ENCODE assay signal across 19 cellular contexts in the genomic region with DNA sequence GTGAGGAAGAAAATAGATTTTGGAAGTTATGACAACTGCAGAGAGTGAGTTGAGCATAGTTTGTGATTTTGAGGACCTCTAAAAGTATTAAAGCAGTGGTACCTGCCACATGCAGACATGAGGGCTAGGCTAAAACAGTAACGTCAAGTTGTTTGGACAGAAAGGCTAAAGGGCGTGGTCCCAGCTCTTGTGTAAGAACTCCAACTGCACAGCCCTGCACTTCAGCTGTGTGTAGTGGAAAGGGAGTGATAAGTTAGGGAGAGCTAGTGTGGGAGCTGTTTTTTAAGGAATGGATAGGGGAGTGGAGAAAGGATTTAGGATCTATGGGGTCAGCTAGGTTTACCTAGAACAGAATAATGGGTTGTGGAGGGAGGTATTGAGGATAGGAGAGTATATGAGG. TPM values are rescaled to one million over a fixed set of nuclear protein-coding genes. Genes with fewer than 3 reads are reported as not detected.
DNase-seq lines count a peak whose midpoint lies in the region; ATAC-seq and TF ChIP-seq lines count a peak whose summit lies in the region.
"Had no signal": no experiment of that assay in that cellular context is flagged by ENCODE, and none has a peak within 500 bp of the region (broad histone marks: within the 10 kb centered on the region; RNA-seq: fewer than 3 reads in every experiment).

No MANE protein-coding gene starts in this region.

- H3K4me1 Mint-ChIP-seq in MCF 10A (ENCODE audit: insufficient read depth, unreplicated experiment): peaks cover 6% of the 10 kb centered on the region
- H3K4me1 Mint-ChIP-seq in endodermal cell: peaks cover 46% of the 10 kb centered on the region

- no peak overlapping the region for H3K27ac Mint-ChIP-seq in MCF 10A (ENCODE audit: low read depth, unreplicated experiment)
- no peak overlapping the region for H3K27ac Mint-ChIP-seq in endodermal cell
- H3K27ac Mint-ChIP-seq: CD4-positive, alpha-beta memory T cell; GM23338; H9 had no signal

- POLR2A ChIA-PET in MCF 10A (lab: Yijun Ruan, JAX): no interaction called here

- H3K9me3 ChIP-seq in breast epithelium (no peaks in the 10 kb centered on the region), endodermal cell (ENCODE audit: control insufficient read depth, low read length) (peaks cover 37% of the 10 kb centered on the region), left lung (no peaks in the 10 kb centered on the region), stomach (no peaks in the 10 kb centered on the region)
- H3K9me3 ChIP-seq: A549, Caco-2 had no signal

- no peak overlapping the region for H3K9ac ChIP-seq in endodermal cell (ENCODE audit: extremely low read depth, low read length, poor library complexity, severe bottlenecking)

- TF ChIP-seq EP300 in stomach (IDR thresholded peaks at IDR 0.05): no peak

- H3K9me3 Mint-ChIP-seq in MCF 10A (ENCODE audit: unreplicated experiment): no peaks in the 10 kb centered on the region
- peaks cover 23% of the 10 kb centered on the region for H3K9me3 Mint-ChIP-seq in endodermal cell
- H3K9me3 Mint-ChIP-seq: CD4-positive, alpha-beta memory T cell; GM23338; H9 had no signal

- H3K36me3 ChIP-seq in breast epithelium (no peaks in the 10 kb centered on the region), endodermal cell (ENCODE audit: control insufficient read depth, insufficient read depth, low read length) (no peaks in the 10 kb centered on the region), left lung (no peaks in the 10 kb centered on the region), stomach (no peaks in the 10 kb centered on the region)

- no TSS peak for BruUV-seq in MCF 10A (replicated peaks; lab: Mats Ljungman, UMichigan)

- no peak overlapping the region for H3K4me3 ChIP-seq in breast epithelium
- peak overlapping the region; percentile 74 for H3K4me3 ChIP-seq in endodermal cell (ENCODE audit: low read length)
- H3K4me3 ChIP-seq in left lung: no peak overlapping the region
- no peak overlapping the region for H3K4me3 ChIP-seq in stomach
- H3K4me3 ChIP-seq: A549, GM23338 had no signal

- no peaks in the 10 kb centered on the region for H3K27me3 ChIP-seq in breast epithelium
- no peaks in the 10 kb centered on the region for H3K27me3 ChIP-seq in endodermal cell (ENCODE audit: control insufficient read depth, insufficient read depth, low read length, poor library complexity, severe bottlenecking)
- no peaks in the 10 kb centered on the region for H3K27me3 ChIP-seq in left lung
- H3K27me3 ChIP-seq in stomach: no peaks in the 10 kb centered on the region

- H3K27ac ChIP-seq in breast epithelium (no peak overlapping the region), endodermal cell (ENCODE audit: low read depth, low read length) (no peak overlapping the region), left lung (no peak overlapping the region), substantia nigra (ENCODE audit: low read depth, low read length, poor library complexity, severe bottlenecking) (no peak overlapping the region), stomach (no peak overlapping the region)
- H3K27ac ChIP-seq: A549 had no signal

- peak; percentile 62 for ATAC-seq in left lung
- ATAC-seq: A549, GM23338, HCT116 had no signal

- no peaks in the 10 kb centered on the region for H3K27me3 Mint-ChIP-seq in MCF 10A (ENCODE audit: insufficient read depth, unreplicated experiment)
- H3K27me3 Mint-ChIP-seq in endodermal cell (ENCODE audit: insufficient read depth): no peaks in the 10 kb centered on the region
- H3K27me3 Mint-ChIP-seq: CD4-positive, alpha-beta memory T cell had no signal

- no peak overlapping the region for H3K4me3 Mint-ChIP-seq in MCF 10A (ENCODE audit: unreplicated experiment)
- H3K4me3 Mint-ChIP-seq in endodermal cell: no peak overlapping the region
- H3K4me3 Mint-ChIP-seq: CD4-positive, alpha-beta memory T cell; GM23338; H9 had no signal

- H3K4me1 ChIP-seq in breast epithelium (no peaks in the 10 kb centered on the region), endodermal cell (ENCODE audit: control insufficient read depth, insufficient read depth, low read length) (peaks cover 7% of the 10 kb centered on the region), left lung (no peaks in the 10 kb centered on the region), stomach (no peaks in the 10 kb centered on the region)
- H3K4me1 ChIP-seq: A549, Caco-2 had no signal

- DNase-seq in MCF 10A (ENCODE audit: unreplicated experiment) (peak; percentile 21), breast epithelium (ENCODE audit: low spot score in 2 of 2) (no peak), endodermal cell (no peak), left lung (peak in 1 of 2 donors; percentile 51), NCI-H2107 treated with DMSO at 0.1 percent for 48 hours (lab: John Stamatoyannopoulos, UW; ENCODE audit: unreplicated experiment) (no peak), substantia nigra (lab: John Stamatoyannopoulos, UW) (no peak), stomach (no peak)
- DNase-seq: 8988T; ACHN; C1 segment of cervical spinal cord; Caco-2; CD4-positive, alpha-beta memory T cell; DMS153; DND-41; H9 had no signal

- TF ChIP-seq POLR2A in breast epithelium (IDR thresholded peaks at IDR 0.05) (no peak), stomach (IDR thresholded peaks at IDR 0.05) (no peak)

- H3K36me3 Mint-ChIP-seq in MCF 10A (ENCODE audit: insufficient read depth, unreplicated experiment) (no peaks in the 10 kb centered on the region), endodermal cell (ENCODE audit: low read depth) (no peaks in the 10 kb centered on the region)

- intact Hi-C loops in MCF 10A (cut with micrococcal nuclease): no loop called here
- intact Hi-C loops in breast epithelium (cut with DNase I; ENCODE audit: low total_unique reads): no loop called here
- intact Hi-C loops in left lung (cut with DNase I): no loop called here
- intact Hi-C loops in stomach (cut with DNase I; ENCODE audit: low total_unique reads): no loop called here

- no peak for TF ChIP-seq CTCF in MCF 10A (IDR thresholded peaks at IDR 0.05; ENCODE audit: unreplicated experiment)
- TF ChIP-seq CTCF in breast epithelium (IDR thresholded peaks at IDR 0.05): no peak
- TF ChIP-seq CTCF in endodermal cell (conservative IDR thresholded peaks at IDR 0.05): no peak
- no peak for TF ChIP-seq CTCF in left lung (IDR thresholded peaks at IDR 0.05)
- no peak for TF ChIP-seq CTCF in stomach (IDR thresholded peaks at IDR 0.05)

- CTCF ChIA-PET in MCF 10A (lab: Yijun Ruan, JAX): interaction anchor here (1.5 to 1.9 kb wide), 5 partner anchors 10 to 196 kb away, joined by 4 to 7 read pairs (median 5); no protein-coding TSS in a partner anchor

- 91 to 93% methylated on average over 2 of the region's 2 CpGs for WGBS in endodermal cell (ENCODE audit: insufficient coverage in 1 of 2, insufficient read length in 1 of 2), 2 experiments
- WGBS in stomach, 5 donors: 34 to 65% (median 56%) methylated on average over 2 of the region's 2 CpGs

RNA-seq across cellular contexts. Expression of gene TESPA1, which starts 39.5 kb away (rescaled TPM):
- total RNA-seq in MCF 10A (2022) (not detected in 2 replicates), breast epithelium (1 to 10 TPM; 1.3 to 6.2 (median 2.2) TPM), endodermal cell (not detected), left lung (1 to 10 TPM; 1.2 to 3.2 TPM), stomach (1 to 10 TPM in 1 of 5 donors, not detected in 4; 1.7 TPM)
- not detected for polyA plus RNA-seq in endodermal cell (2013, experiment 1 of 2)
- not detected for polyA plus RNA-seq in endodermal cell (2013, experiment 2 of 2)
- polyA plus RNA-seq in stomach: 1 to 10 TPM in 1 of 3 donors, under 1 TPM in 2; 0.81 to 2.6 (median 0.83) TPM
- total RNA-seq: Caco-2, GM23338, H9 had no signal
- polyA plus RNA-seq: A549, BJ had no signal
